Comparison of ENCODE assay signal across 11 cellular contexts in the genomic region with DNA sequence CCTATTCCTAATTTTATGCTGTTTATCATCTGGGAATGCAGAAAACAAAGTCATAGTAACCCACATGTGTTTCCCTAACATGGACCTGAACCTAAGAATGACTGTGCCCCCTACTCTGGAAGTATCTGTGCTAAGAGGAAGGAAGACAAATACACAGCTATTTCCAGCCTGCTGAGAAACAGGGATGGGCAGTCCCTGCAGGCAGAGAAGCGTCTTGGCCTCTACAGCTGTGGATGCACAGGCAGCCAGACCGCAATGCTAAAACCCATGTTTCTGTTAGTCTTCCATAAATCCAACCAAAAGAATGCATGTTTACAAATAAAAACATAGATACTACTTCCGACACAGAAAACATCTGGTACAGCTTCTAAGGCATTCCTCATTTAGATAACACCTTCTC. TPM values are rescaled to one million over a fixed set of nuclear protein-coding genes. Genes with fewer than 3 reads are reported as not detected.
DNase-seq lines count a peak whose midpoint lies in the region; ATAC-seq and TF ChIP-seq lines count a peak whose summit lies in the region.
"Had no signal": no experiment of that assay in that cellular context is flagged by ENCODE, and none has a peak within 500 bp of the region (broad histone marks: within the 10 kb centered on the region; RNA-seq: fewer than 3 reads in every experiment).

No MANE protein-coding gene starts in this region.

- H3K9me3 ChIP-seq in mucosa of rectum (ENCODE audit: control insufficient read depth in 2 of 2, low read length in 2 of 2): no peaks in the 10 kb centered on the region

- no peak for ATAC-seq in stimulated activated naive CD8-positive, alpha-beta T cell treated with anti-CD3 and anti-CD28 coated beads, Interleukin-15, Interleukin-2, amounts not matched to agents 100 U/mL and 50 U/mL, for 24 hours
- ATAC-seq in HG02852 (IDR thresholded peaks at IDR 0.05; ENCODE audit: unreplicated experiment) (no peak), GM21825 (IDR thresholded peaks at IDR 0.05; ENCODE audit: unreplicated experiment) (no peak)

- no peaks in the 10 kb centered on the region for H3K27me3 Mint-ChIP-seq in stimulated activated naive CD8-positive, alpha-beta T cell treated with anti-CD3 and anti-CD28 coated beads, Interleukin-15, Interleukin-2, amounts not matched to agents 100 ng/mL and 50 ng/mL, for 24 hours

- no peaks in the 10 kb centered on the region for H3K9me3 Mint-ChIP-seq in stimulated activated naive CD8-positive, alpha-beta T cell treated with anti-CD3 and anti-CD28 coated beads, Interleukin-15, Interleukin-2, amounts not matched to agents 100 ng/mL and 50 ng/mL, for 24 hours

- peak overlapping the region; percentile 73 for H3K4me3 Mint-ChIP-seq in stimulated activated naive CD8-positive, alpha-beta T cell treated with anti-CD3 and anti-CD28 coated beads, Interleukin-15, Interleukin-2, amounts not matched to agents 100 ng/mL and 50 ng/mL, for 24 hours

- peaks cover 31% of the 10 kb centered on the region for H3K36me3 Mint-ChIP-seq in stimulated activated naive CD8-positive, alpha-beta T cell treated with anti-CD3 and anti-CD28 coated beads, Interleukin-15, Interleukin-2, amounts not matched to agents 100 ng/mL and 50 ng/mL, for 24 hours (ENCODE audit: low read depth)

- no peak for TF ChIP-seq CTCF in dorsolateral prefrontal cortex (IDR thresholded peaks at IDR 0.05 in 54 of 56, conservative IDR thresholded peaks at IDR 0.05 in 2 of 56; ENCODE audit: low read depth in 1 of 56, partially characterized antibody in 56 of 56)

- H3K4me1 ChIP-seq in mucosa of rectum (ENCODE audit: control insufficient read depth in 2 of 2, insufficient read depth in 2 of 2, low read length in 2 of 2): peaks cover 2 to 19% of the 10 kb centered on the region in 2 donors

- H3K27ac Mint-ChIP-seq in stimulated activated naive CD8-positive, alpha-beta T cell treated with anti-CD3 and anti-CD28 coated beads, Interleukin-15, Interleukin-2, amounts not matched to agents 100 ng/mL and 50 ng/mL, for 24 hours: peak overlapping the region; percentile 99

- peaks cover 0 to 3% of the 10 kb centered on the region in 2 donors for H3K36me3 ChIP-seq in mucosa of rectum (ENCODE audit: control insufficient read depth in 2 of 2, insufficient read depth in 2 of 2, low read length in 2 of 2)

- H3K27ac ChIP-seq in dorsolateral prefrontal cortex (peak overlapping the region in 58 of 59 donors; percentile 6 to 98 (median 86)), mucosa of rectum (ENCODE audit: low read depth in 2 of 2, low read length in 2 of 2) (peak overlapping the region; percentile 56 to 72)

- H3K9ac ChIP-seq in mucosa of rectum (ENCODE audit: low read depth in 1 of 2, low read length in 2 of 2): no peak overlapping the region

- intact Hi-C loops in dorsolateral prefrontal cortex (cut with DNase I): loop anchor here in 1 of 2 donors (10.0 kb wide), 1 partner anchor 108 kb away; a partner anchor contains a TSS

- H3K4me3 ChIP-seq in dorsolateral prefrontal cortex (peak overlapping the region in 42 of 59 donors; percentile 0 to 55 (median 34)), mucosa of rectum (ENCODE audit: low read length in 2 of 2) (peak overlapping the region in 1 of 2 donors; percentile 1)

- H3K27me3 ChIP-seq in dorsolateral prefrontal cortex (no peaks in the 10 kb centered on the region), mucosa of rectum (ENCODE audit: control insufficient read depth in 2 of 2, insufficient read depth in 2 of 2, low read length in 2 of 2) (no peaks in the 10 kb centered on the region)

- no peak for DNase-seq in stimulated activated naive CD8-positive, alpha-beta T cell treated with anti-CD3 and anti-CD28 coated beads, Interleukin-15, Interleukin-2, amounts not matched to agents 100 U/mL and 50 U/mL, for 24 hours
- no peak for DNase-seq in dorsolateral prefrontal cortex
- no peak for DNase-seq in ureter (ENCODE audit: low spot score)
- DNase-seq in mesenteric fat pad (ENCODE audit: low spot score): no peak
- DNase-seq: activated gamma-delta T cell treated with Interleukin-2 at 50 U/mL for 16 hours, DMS 273 treated with DMSO at 0.1 percent for 48 hours, NCI-H446 had no signal

- H3K4me1 Mint-ChIP-seq in stimulated activated naive CD8-positive, alpha-beta T cell treated with anti-CD3 and anti-CD28 coated beads, Interleukin-15, Interleukin-2, amounts not matched to agents 100 ng/mL and 50 ng/mL, for 24 hours (ENCODE audit: low read depth): peaks cover 56% of the 10 kb centered on the region

RNA-seq across cellular contexts. Expression of a gene that starts 56.1 kb away (rescaled TPM):
- total RNA-seq in dorsolateral prefrontal cortex (10 to 100 TPM; 12.2 to 57.9 (median 21.4) TPM), ureter (77.0 TPM), mesenteric fat pad (15.9 TPM)
